ENCODE assay signal across 4 cellular contexts in genomic region chr5:141432308-141432707, GRCh38. TPM values are rescaled to one million over a fixed set of nuclear protein-coding genes. Genes with fewer than 3 reads are reported as not detected.
"Had no signal": no experiment of that assay in that cellular context is flagged by ENCODE, and none has a peak within 500 bp of the region (broad histone marks: within the 10 kb centered on the region; RNA-seq: fewer than 3 reads in every experiment).

No MANE protein-coding gene starts in this region.

RNA-seq across cellular contexts. Expression of gene PCDHGA12, which starts 2.0 kb away (rescaled TPM):
- total RNA-seq: activated T-helper 17 cell treated with anti-CD3 and anti-CD28 coated beads, Interleukin-2, amount 50 U/mL, for 72 hours had no signal

RNA-seq across cellular contexts. Expression of gene PCDHGA11, which starts 11.5 kb away (rescaled TPM):
- total RNA-seq: activated CD8-positive, alpha-beta memory T cell treated with anti-CD3 and anti-CD28 coated beads for 36 hours had no signal

RNA-seq across cellular contexts. Expression of gene PCDHGB7, which starts 14.8 kb away (rescaled TPM):
- total RNA-seq: activated CD4-positive, alpha-beta T cell treated with anti-CD3 and anti-CD28 coated beads for 36 hours; activated CD8-positive, alpha-beta memory T cell treated with anti-CD3 and anti-CD28 coated beads for 36 hours had no signal

RNA-seq across cellular contexts. Expression of gene PCDHGA10, which starts 19.5 kb away (rescaled TPM):
- total RNA-seq: activated naive CD4-positive, alpha-beta T cell treated with anti-CD3 and anti-CD28 coated beads, Interleukin-2, amount 50 U/mL, for 72 hours had no signal

RNA-seq across cellular contexts. Expression of gene PCDHGB6, which starts 24.5 kb away (rescaled TPM):
- total RNA-seq: activated CD4-positive, alpha-beta T cell treated with anti-CD3 and anti-CD28 coated beads for 36 hours had no signal
